In the genomic region with DNA sequence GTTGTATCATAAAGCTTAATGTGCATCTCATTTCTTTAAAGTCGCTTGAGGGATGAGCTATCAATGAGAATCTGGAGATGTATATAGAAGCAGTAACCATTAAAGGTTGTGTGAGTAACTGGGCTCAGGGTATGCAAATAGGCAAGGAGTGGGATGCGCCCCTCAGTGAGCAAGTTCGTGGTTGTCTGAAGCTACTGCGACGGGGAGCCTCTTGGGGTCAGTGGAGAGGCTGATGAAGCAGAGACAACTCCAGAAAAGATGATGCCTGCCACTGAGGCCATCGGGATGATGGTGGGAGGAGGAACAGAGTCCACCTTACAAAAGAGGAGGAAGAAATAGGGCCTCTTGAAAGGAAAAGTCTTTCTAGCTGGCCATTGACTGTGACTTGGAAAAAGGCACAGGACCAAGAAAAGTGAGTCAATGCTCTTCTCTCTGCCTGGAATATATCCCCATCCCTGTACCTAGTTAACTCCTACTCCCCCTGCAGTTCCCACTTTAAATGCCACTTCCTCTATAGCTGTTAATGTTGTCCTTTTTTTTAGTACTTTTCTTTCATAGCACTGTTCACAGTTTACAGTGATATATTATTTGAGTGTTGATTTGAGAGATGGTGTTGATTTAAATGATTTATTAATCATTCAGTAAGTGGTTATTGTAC, we compare ENCODE assay signal across 8 cellular contexts. TPM values are rescaled to one million over a fixed set of nuclear protein-coding genes. Genes with fewer than 3 reads are reported as not detected.
DNase-seq lines count a peak whose midpoint lies in the region; ATAC-seq and TF ChIP-seq lines count a peak whose summit lies in the region.

No MANE protein-coding gene starts in this region.

- TF ChIP-seq CTCF in GM10266 (IDR thresholded peaks at IDR 0.05; ENCODE audit: control insufficient read depth, insufficient read depth, low read depth, missing control alignments) (peak; percentile 21), chondrocyte (IDR thresholded peaks at IDR 0.05) (peak; percentile 18), vagina (IDR thresholded peaks at IDR 0.05) (no peak)

- no peaks in the 10 kb centered on the region for H3K4me1 ChIP-seq in vagina

- no peak overlapping the region for H3K27ac Mint-ChIP-seq in chondrocyte (ENCODE audit: unreplicated experiment)

- H3K27me3 Mint-ChIP-seq in chondrocyte (ENCODE audit: low read depth) = peaks cover 13% of the 10 kb centered on the region

- DNase-seq in GM10266 (ENCODE audit: extremely low spot score) (peak; percentile 30), chondrocyte (ENCODE audit: low spot score) (no peak), vagina (ENCODE audit: extremely low spot score in 2 of 2) (no peak), dedifferentiated amniotic fluid mesenchymal stem cell (ENCODE audit: extremely low spot score) (no peak), midbrain (lab: John Stamatoyannopoulos, UW) (no peak), nucleus accumbens (lab: John Stamatoyannopoulos, UW) (no peak)

- intact Hi-C loops in vagina (cut with DNase I) = no loop called here

- H3K36me3 Mint-ChIP-seq in chondrocyte (ENCODE audit: low read depth) = no peaks in the 10 kb centered on the region

- no peaks in the 10 kb centered on the region for H3K36me3 ChIP-seq in vagina

- no peaks in the 10 kb centered on the region for H3K4me1 Mint-ChIP-seq in chondrocyte (ENCODE audit: low read depth)

- no peak overlapping the region for H3K27ac ChIP-seq in vagina

- no peaks in the 10 kb centered on the region for H3K27me3 ChIP-seq in vagina

- no peaks in the 10 kb centered on the region for H3K9me3 ChIP-seq in vagina

- no peak overlapping the region for H3K4me3 ChIP-seq in vagina

- TF ChIP-seq POLR2A in vagina (IDR thresholded peaks at IDR 0.05) = no peak

- no peak overlapping the region for H3K4me3 Mint-ChIP-seq in chondrocyte (ENCODE audit: unreplicated experiment)

- ATAC-seq in GM19438 (IDR thresholded peaks at IDR 0.05; ENCODE audit: low read depth, unreplicated experiment) (peak; percentile 93), HG03060 (IDR thresholded peaks at IDR 0.05; ENCODE audit: low read depth, unreplicated experiment) (peak; percentile 79)

- H3K9me3 Mint-ChIP-seq in chondrocyte (ENCODE audit: low read depth) = no peaks in the 10 kb centered on the region

RNA-seq across cellular contexts. Expression of a gene that starts 51.4 kb away (rescaled TPM):
- 14.1 to 17.5 TPM (median 15.3 TPM) in 3 replicates for total RNA-seq in chondrocyte
- total RNA-seq in vagina = 13.3 TPM

Comparison
In these comparisons a context has a peak if more than half of its experiments do, and no peak if none do; other contexts are left out.
1. CTCF ChIP-seq: peak in GM10266 (single experiment) and chondrocyte (single experiment); none in vagina (0 of 3).